33 cellular contexts compared by ENCODE assay signal in genomic region chr22:38286915-38287669, GRCh38. TPM values are rescaled to one million over a fixed set of nuclear protein-coding genes. Genes with fewer than 3 reads are reported as not detected.
DNase-seq lines count a peak whose midpoint lies in the region; ATAC-seq, FAIRE-seq and TF ChIP-seq lines count a peak whose summit lies in the region.
"Had no signal": no experiment of that assay in that cellular context is flagged by ENCODE, and none has a peak within 500 bp of the region (broad histone marks: within the 10 kb centered on the region; RNA-seq: fewer than 3 reads in every experiment).

No MANE protein-coding gene starts in this region.

- H3K4ac ChIP-seq in H9 (ENCODE audit: low read depth, low read length) (no peak overlapping the region), H1 (replicated peaks; ENCODE audit: insufficient read length, low read depth, low read length) (no peak overlapping the region)

- H2BK12ac ChIP-seq in H9 (ENCODE audit: insufficient read length, low read depth, low read length) (no peak overlapping the region), H1 (ENCODE audit: low read depth, low read length) (no peak overlapping the region)

- H3K4me1 Mint-ChIP-seq in H9 (peaks cover 35 to 49% of the 10 kb centered on the region in 2 experiments), nephron progenitor cell (peaks cover 39% of the 10 kb centered on the region)
- no peaks in the 10 kb centered on the region for H3K4me1 Mint-ChIP-seq in activated CD8-positive, alpha-beta memory T cell treated with anti-CD3 and anti-CD28 coated beads, Interleukin-2, amount 10 ng/mL, durations not matched to agents 7 days and 5 days
- H3K4me1 Mint-ChIP-seq: stimulated activated memory B cell treated with anti-CD40 and anti-IgM and Interleukin-4, amounts not matched to agents 10 μg/mL and 1 μg/mL and 100 μg/mL, for 72 hours had no signal

- H3K27ac Mint-ChIP-seq in H9, result peak overlapping the region; percentile 71 to 92 (median 77)
- H3K27ac Mint-ChIP-seq in nephron progenitor cell, result peak overlapping the region; percentile 96
- H3K27ac Mint-ChIP-seq in activated CD8-positive, alpha-beta memory T cell treated with anti-CD3 and anti-CD28 coated beads, Interleukin-2, amount 10 ng/mL, durations not matched to agents 7 days and 5 days, result no peak overlapping the region
- H3K27ac Mint-ChIP-seq: stimulated activated memory B cell treated with anti-CD40 and anti-IgM and Interleukin-4, amounts not matched to agents 10 μg/mL and 1 μg/mL and 100 μg/mL, for 72 hours; T-helper 1 cell treated with Interleukin-12 subunit alpha and Interleukin-12 subunit beta and Interleukin-4 antibody, amounts not matched to agents 30 μg/mL and 1 μg/mL, for 36 hours had no signal

- FAIRE-seq in H1 (lab: Jason Lieb, UNC), result no peak
- FAIRE-seq: colon, islet of Langerhans had no signal

- no peak overlapping the region for H2BK15ac ChIP-seq in H9 (ENCODE audit: low read depth, low read length)
- H2BK15ac ChIP-seq in H1 (ENCODE audit: low read length), result no peak overlapping the region

- TF ChIP-seq EP300 in H1 (IDR thresholded peaks at IDR 0.05; ENCODE audit: borderline replicate concordance in 1 of 2, low read depth in 2 of 2, low read length in 2 of 2), result no peak

- H3K23ac ChIP-seq in H9 (ENCODE audit: insufficient read length, low read depth, low read length) (no peak overlapping the region), H1 (ENCODE audit: insufficient read length) (no peak overlapping the region)

- H2BK5ac ChIP-seq in H9 (ENCODE audit: insufficient read length, low read length) (no peak overlapping the region), H1 (ENCODE audit: low read depth, low read length) (0 out of 2 replicates have a peak overlapping the region, but pooled peaks have one; percentile 11)

- H2BK120ac ChIP-seq in H9 (ENCODE audit: low read depth, low read length, poor library complexity, severe bottlenecking) (no peak overlapping the region), H1 (replicated peaks; ENCODE audit: low read depth, low read length) (no peak overlapping the region)

- H3K9ac ChIP-seq in H9 (ENCODE audit: extremely low read depth, insufficient read length, low read length) (no peak overlapping the region), H1 (replicated peaks in 1 of 4; ENCODE audit: extremely low read depth in 1 of 4, low read depth in 3 of 4, low read length in 3 of 4) (peak overlapping the region in 1 of 4 experiments; percentile 12; a peak in 2 of 7 replicates)
- H3K9ac ChIP-seq: BLaER1 treated with 17β-estradiol and CSF1 and Interleukin-3, amounts not matched to agents 10 nM and 100 nM had no signal

- H3K14ac ChIP-seq in H9 (ENCODE audit: insufficient read depth, low read length), result no peak overlapping the region
- H3K14ac ChIP-seq in H1 (ENCODE audit: insufficient read length), result no peak overlapping the region

- H4K5ac ChIP-seq in H9 (ENCODE audit: insufficient read length, low read depth, low read length) (no peak overlapping the region), H1 (ENCODE audit: insufficient read length, low read depth, low read length) (no peak overlapping the region)

- no peak overlapping the region for H4K8ac ChIP-seq in H9 (replicated peaks; ENCODE audit: insufficient read length, low read depth, low read length)
- H4K8ac ChIP-seq in H1 (ENCODE audit: extremely low read depth, insufficient read depth, low read length), result no peak overlapping the region

- CTCF ChIA-PET in RWPE1 (lab: Yijun Ruan, JAX) (no interaction called here), H1 (lab: Charles Lee; ENCODE audit: partially characterized antibody) (interaction anchor here (0.5 to 4.0 kb wide), 6 partner anchors 11 to 243 kb away, joined by 3 to 17 read pairs (median 4); no protein-coding TSS in a partner anchor)
- CTCF ChIA-PET in activated CD8-positive, alpha-beta memory T cell treated with anti-CD3 and anti-CD28 coated beads, Interleukin-2, amount 10 ng/mL, durations not matched to agents 7 days and 5 days (lab: Charles Lee), result interaction anchor here (1.4 kb wide), 1 partner anchor 21 kb away, joined by 3 read pairs; no protein-coding TSS in a partner anchor

- H3K9me3 ChIP-seq in H9 (ENCODE audit: control insufficient read depth, low read depth, low read length), result no peaks in the 10 kb centered on the region
- no peaks in the 10 kb centered on the region for H3K9me3 ChIP-seq in H1 (ENCODE audit: insufficient read depth in 2 of 2, low read depth in 1 of 2, low read length in 1 of 2)
- H3K9me3 ChIP-seq: BLaER1 treated with 17β-estradiol and CSF1 and Interleukin-3, amounts not matched to agents 10 nM and 100 nM; ovary; transverse colon had no signal

- no peak overlapping the region for H4K91ac ChIP-seq in H9 (ENCODE audit: insufficient read length, low read depth, low read length)
- no peak overlapping the region for H4K91ac ChIP-seq in H1 (replicated peaks; ENCODE audit: insufficient read length, low read length)

- H3K27ac ChIP-seq in H9 (ENCODE audit: insufficient read length, low read depth, low read length) (no peak overlapping the region), RWPE1 (peak overlapping the region; percentile 28), H1 (ENCODE audit: low read depth, low read length) (no peak overlapping the region)
- H3K27ac ChIP-seq: BLaER1 treated with 17β-estradiol and CSF1 and Interleukin-3, amounts not matched to agents 10 nM and 100 nM; HL-60; skin epidermis; transverse colon had no signal

- H2BK20ac ChIP-seq in H9 (ENCODE audit: low read depth, low read length, poor library complexity, severe bottlenecking) (no peak overlapping the region), H1 (ENCODE audit: low read length) (no peak overlapping the region)

- peak; percentile 31 to 55; a peak in 2 of 3 replicates for TF ChIP-seq POLR2A in H1 (IDR thresholded peaks at IDR 0.05; ENCODE audit: control extremely low read depth in 1 of 2, low read depth in 2 of 2, low read length in 2 of 2)

- no peak overlapping the region for H3K18ac ChIP-seq in H9 (ENCODE audit: insufficient read length, low read depth, low read length)
- no peak overlapping the region for H3K18ac ChIP-seq in H1 (ENCODE audit: extremely low read depth, low read length)

- H3T11ph ChIP-seq in H9 (ENCODE audit: low read length), result no peak overlapping the region

- no CpG with 5 or more reads among the region's 11 CpGs for WGBS in H9 (ENCODE audit: extremely low coverage, insufficient read length, low lambda C conversion rate)
- 92% methylated on average over 11 of the region's 11 CpGs; no CpG with 5 or more reads in 1 of the 2 experiments for WGBS in H1 (ENCODE audit: extremely low coverage in 1 of 2, insufficient coverage in 1 of 2, insufficient read length in 1 of 2, insufficient replicate concordance in 2 of 2, low coverage in 1 of 2, low lambda C conversion rate in 2 of 2, missing lambda C conversion rate in 1 of 2), 2 experiments

- ATAC-seq in GM21515 (IDR thresholded peaks at IDR 0.05; ENCODE audit: unreplicated experiment), result no peak
- no peak for ATAC-seq in activated CD8-positive, alpha-beta memory T cell treated with anti-CD3 and anti-CD28 coated beads, Interleukin-2, amount 10 ng/mL, durations not matched to agents 7 days and 5 days
- ATAC-seq: activated CD4-positive, CD25-positive, alpha-beta regulatory T cell treated with anti-CD3 and anti-CD28 coated beads, Interleukin-2, amount 50 U/mL, for 24 hours; naive thymus-derived CD8-positive, alpha-beta T cell; SK-N-SH treated with all-trans-retinoic acid at 6 μM for 48 hours; stimulated activated memory B cell treated with anti-CD40 and anti-IgM and Interleukin-4, amounts not matched to agents 10 μg/mL and 1 μg/mL and 100 μg/mL, for 72 hours had no signal

- H3K4me3 Mint-ChIP-seq in H9 (no peak overlapping the region), nephron progenitor cell (no peak overlapping the region)
- H3K4me3 Mint-ChIP-seq in activated CD8-positive, alpha-beta memory T cell treated with anti-CD3 and anti-CD28 coated beads, Interleukin-2, amount 10 ng/mL, durations not matched to agents 7 days and 5 days, result no peak overlapping the region
- H3K4me3 Mint-ChIP-seq: naive thymus-derived CD8-positive, alpha-beta T cell; stimulated activated memory B cell treated with anti-CD40 and anti-IgM and Interleukin-4, amounts not matched to agents 10 μg/mL and 1 μg/mL and 100 μg/mL, for 72 hours; T-helper 1 cell treated with Interleukin-12 subunit alpha and Interleukin-12 subunit beta and Interleukin-4 antibody, amounts not matched to agents 30 μg/mL and 1 μg/mL, for 36 hours had no signal

- H3K23me2 ChIP-seq in H9 (ENCODE audit: insufficient read length, low read depth, low read length, poor library complexity, severe bottlenecking) (no peaks in the 10 kb centered on the region), H1 (ENCODE audit: low read depth, low read length) (0 out of 2 replicates have a peak, but pooled peaks cover 2% of the 10 kb centered on the region)

- H3K56ac ChIP-seq in H9 (ENCODE audit: insufficient read length, low read depth, low read length) (no peak overlapping the region), H1 (replicated peaks; ENCODE audit: insufficient read length, low read depth, low read length) (no peak overlapping the region)

- H3K36me3 ChIP-seq in H1 (ENCODE audit: control insufficient read depth in 2 of 4, insufficient read depth in 4 of 4, low read length in 3 of 4), result peaks cover 3 to 17% (median 5%) of the 10 kb centered on the region in 4 experiments; a peak in 6 of 8 replicates
- H3K36me3 ChIP-seq: ovary, transverse colon had no signal

- DNase-seq in H9 (no peak), RWPE1 (ENCODE audit: low spot score) (no peak), H1 (ENCODE audit: low read depth in 1 of 2, low spot score in 2 of 2) (no peak), nephron progenitor cell (no peak), DMS114 treated with DMSO at 0.1 percent for 48 hours (lab: John Stamatoyannopoulos, UW; ENCODE audit: unreplicated experiment) (no peak), amygdala (lab: John Stamatoyannopoulos, UW) (no peak)
- no peak for DNase-seq in activated CD8-positive, alpha-beta memory T cell treated with anti-CD3 and anti-CD28 coated beads, Interleukin-2, amount 10 ng/mL, durations not matched to agents 7 days and 5 days
- DNase-seq: activated CD4-positive, alpha-beta T cell treated with anti-CD3 and anti-CD28 coated beads, Interleukin-2, amount 50 U/mL, for 48 hours; activated naive CD4-positive, alpha-beta T cell; DND-41; effector CD8-positive, alpha-beta T cell; erythroblast; glutamatergic neuron; GOT3; MM.1S; naive thymus-derived CD8-positive, alpha-beta T cell; NCI-H2029; NCI-H526 treated with DMSO at 0.1 percent for 48 hours; NK-92 treated with Interleukin-12 subunit alpha and Interleukin-12 subunit beta, amount 100 ng/mL, for 24 hours; ovary; PC-9; Right ventricle myocardium superior; transverse colon had no signal

- POLR2A ChIA-PET in RWPE1 (lab: Yijun Ruan, JAX; ENCODE audit: low non-redundant PET), result no interaction called here
- POLR2A ChIA-PET in H1 (lab: Charles Lee; ENCODE audit: partially characterized antibody), result interaction anchor here (0.6 to 10.6 kb wide), 11 partner anchors 9 to 72 kb away, joined by 3 to 81 read pairs (median 6); partner anchors contain the start of gene TMEM184B

- peaks cover 5 to 41% (median 24%) of the 10 kb centered on the region in 3 experiments; a peak in 6 of 7 replicates for H3K36me3 Mint-ChIP-seq in H9 (ENCODE audit: insufficient read depth in 1 of 3, low read depth in 3 of 3)
- H3K36me3 Mint-ChIP-seq in nephron progenitor cell (ENCODE audit: low read depth), result peaks cover 11% of the 10 kb centered on the region
- peaks cover 3% of the 10 kb centered on the region for H3K36me3 Mint-ChIP-seq in activated CD8-positive, alpha-beta memory T cell treated with anti-CD3 and anti-CD28 coated beads, Interleukin-2, amount 10 ng/mL, durations not matched to agents 7 days and 5 days

- H2AK5ac ChIP-seq in H9 (ENCODE audit: insufficient read length, low read length), result no peak overlapping the region
- no peak overlapping the region for H2AK5ac ChIP-seq in H1 (ENCODE audit: low read depth, low read length)

- H3K79me2 ChIP-seq in H9 (ENCODE audit: insufficient read depth, low read length), result no peaks in the 10 kb centered on the region
- no peaks in the 10 kb centered on the region for H3K79me2 ChIP-seq in H1 (ENCODE audit: control insufficient read depth in 1 of 2, insufficient read depth in 2 of 2, low read length in 2 of 2)

- no peaks in the 10 kb centered on the region for H3K9me3 Mint-ChIP-seq in H9
- H3K9me3 Mint-ChIP-seq in nephron progenitor cell, result no peaks in the 10 kb centered on the region
- no peaks in the 10 kb centered on the region for H3K9me3 Mint-ChIP-seq in activated CD8-positive, alpha-beta memory T cell treated with anti-CD3 and anti-CD28 coated beads, Interleukin-2, amount 10 ng/mL, durations not matched to agents 7 days and 5 days (ENCODE audit: low read depth)
- H3K9me3 Mint-ChIP-seq: naive thymus-derived CD8-positive, alpha-beta T cell; stimulated activated memory B cell treated with anti-CD40 and anti-IgM and Interleukin-4, amounts not matched to agents 10 μg/mL and 1 μg/mL and 100 μg/mL, for 72 hours; T-helper 1 cell treated with Interleukin-12 subunit alpha and Interleukin-12 subunit beta and Interleukin-4 antibody, amounts not matched to agents 30 μg/mL and 1 μg/mL, for 36 hours had no signal

- H3K4me2 ChIP-seq in H9 (ENCODE audit: insufficient read depth, insufficient read length, low read length), result no peak overlapping the region
- no peak overlapping the region for H3K4me2 ChIP-seq in H1 (ENCODE audit: insufficient read depth in 1 of 2, low read depth in 2 of 2, low read length in 2 of 2)
- H3K4me2 ChIP-seq: BLaER1 treated with 17β-estradiol and CSF1 and Interleukin-3, amounts not matched to agents 10 nM and 100 nM; PC-9 had no signal

- no peak overlapping the region for H2AFZ ChIP-seq in H9 (ENCODE audit: low read length)
- no peak overlapping the region for H2AFZ ChIP-seq in H1 (ENCODE audit: low read length)
- H2AFZ ChIP-seq: PC-9 had no signal

- no peak overlapping the region for H3K4me3 ChIP-seq in H1 (ENCODE audit: extremely low read depth in 1 of 4, insufficient read depth in 2 of 4, low read depth in 3 of 4, low read length in 4 of 4)
- H3K4me3 ChIP-seq: BLaER1 treated with 17β-estradiol and CSF1 and Interleukin-3, amounts not matched to agents 10 nM and 100 nM; ovary; PC-9; skin epidermis; transverse colon had no signal

- no peaks in the 10 kb centered on the region; the same call in 1 of the 2 replicates for H3K4me1 ChIP-seq in H9 (ENCODE audit: insufficient read depth, low read length)
- peaks cover 0 to 3% (median 1%) of the 10 kb centered on the region in 4 experiments; a peak in 4 of 7 replicates for H3K4me1 ChIP-seq in H1 (replicated peaks in 1 of 4; ENCODE audit: control insufficient read depth in 3 of 4, insufficient read depth in 4 of 4, low read length in 3 of 4)

- H3K79me1 ChIP-seq in H9 (ENCODE audit: insufficient read depth, low read depth, low read length, poor library complexity, severe bottlenecking) (no peaks in the 10 kb centered on the region), H1 (ENCODE audit: low read depth, low read length) (no peaks in the 10 kb centered on the region)

- no peak for TF ChIP-seq RAD21 in H1 (IDR thresholded peaks at IDR 0.05 in 1 of 2, conservative IDR thresholded peaks at IDR 0.05 in 1 of 2; ENCODE audit: low read depth in 2 of 2, low read length in 2 of 2)

- no peaks in the 10 kb centered on the region for H4K20me1 ChIP-seq in H9 (ENCODE audit: control insufficient read depth, insufficient read depth, insufficient read length)
- peaks cover 3 to 9% of the 10 kb centered on the region in 2 experiments for H4K20me1 ChIP-seq in H1 (replicated peaks in 1 of 2; ENCODE audit: control insufficient read depth in 1 of 2, insufficient read depth in 2 of 2, low read length in 2 of 2)

- TF ChIP-seq CTCF in H9 (conservative IDR thresholded peaks at IDR 0.05), result no peak
- TF ChIP-seq CTCF in RWPE1 (conservative IDR thresholded peaks at IDR 0.05; ENCODE audit: low read depth), result no peak
- TF ChIP-seq CTCF in H1 (IDR thresholded peaks at IDR 0.05; ENCODE audit: control extremely low read depth in 1 of 3, insufficient read depth in 1 of 3, low read depth in 1 of 3, low read length in 3 of 3), result no peak
- no peak for TF ChIP-seq CTCF in nephron progenitor cell (IDR thresholded peaks at IDR 0.05)

- H3K27me3 ChIP-seq in H9 (ENCODE audit: insufficient read depth, low read length) (no peaks in the 10 kb centered on the region), H1 (replicated peaks in 1 of 4; ENCODE audit: control insufficient read depth in 3 of 4, extremely low read depth in 1 of 4, insufficient read depth in 3 of 4, low read length in 3 of 4) (no peaks in the 10 kb centered on the region)
- H3K27me3 ChIP-seq: BLaER1 treated with 17β-estradiol and CSF1 and Interleukin-3, amounts not matched to agents 10 nM and 100 nM; ovary; transverse colon had no signal

- H3K27me3 Mint-ChIP-seq in H9 (ENCODE audit: low read depth) (peaks cover 1% of the 10 kb centered on the region; the same call in 1 of the 2 replicates), nephron progenitor cell (ENCODE audit: low read depth, poor library complexity) (no peaks in the 10 kb centered on the region)
- no peaks in the 10 kb centered on the region for H3K27me3 Mint-ChIP-seq in activated CD8-positive, alpha-beta memory T cell treated with anti-CD3 and anti-CD28 coated beads, Interleukin-2, amount 10 ng/mL, durations not matched to agents 7 days and 5 days
- H3K27me3 Mint-ChIP-seq: naive thymus-derived CD8-positive, alpha-beta T cell; stimulated activated memory B cell treated with anti-CD40 and anti-IgM and Interleukin-4, amounts not matched to agents 10 μg/mL and 1 μg/mL and 100 μg/mL, for 72 hours had no signal

RNA-seq across cellular contexts. Expression of gene TMEM184B, which starts 14.3 kb away (rescaled TPM):
- 51.7 and 58.5 TPM in 2 replicates for total RNA-seq in H9 (2021)
- 79.9 and 81.0 TPM in 2 replicates for total RNA-seq in H1 (2021; fragmentation: NEBNext Ultra II Directional; extraction: Animal tissue kit (Norgen Biotek cat#: 25700))
- 41.6 and 70.6 TPM in 2 replicates for polyA plus RNA-seq in H1 (2011; rRNA removed)
- polyA plus RNA-seq in H1 (2011; cell fraction: cytosol; rRNA removed), result 29.5 TPM
- 55.9 TPM for polyA plus RNA-seq in H1 (2011; cell fraction: nucleus; rRNA removed)
- 34.1 to 60.3 TPM (median 56.8 TPM) in 4 replicates for polyA plus RNA-seq in H1 (2012, experiment 1 of 2)
- polyA plus RNA-seq in H1 (2012, experiment 2 of 2), result 49.3 TPM
- polyA plus RNA-seq in H1 (2013, experiment 1 of 2), result 57.6 TPM
- 64.6 TPM for polyA plus RNA-seq in H1 (2013, experiment 2 of 2)
- 31.7 and 53.2 TPM in 2 replicates for polyA minus RNA-seq in H1 (2011; rRNA and poly(A)+ RNA removed)
- polyA minus RNA-seq in H1 (2011; cell fraction: cytosol; rRNA and poly(A)+ RNA removed), result 60.0 TPM
- 32.2 TPM for polyA minus RNA-seq in H1 (2011; cell fraction: nucleus; rRNA and poly(A)+ RNA removed)
- total RNA-seq in activated CD8-positive, alpha-beta memory T cell treated with anti-CD3 and anti-CD28 coated beads, Interleukin-2, amount 10 ng/mL, durations not matched to agents 7 days and 5 days, result 10 to 100 TPM; 29.8 to 35.5 TPM

RNA-seq across cellular contexts. Expression of gene CSNK1E, which starts 30.1 kb away (rescaled TPM):
- total RNA-seq in H9 (2021), result 230 and 236 TPM in 2 replicates
- total RNA-seq in H1 (2021; fragmentation: NEBNext Ultra II Directional; extraction: Animal tissue kit (Norgen Biotek cat#: 25700)), result 244 and 247 TPM in 2 replicates
- 263 and 387 TPM in 2 replicates for polyA plus RNA-seq in H1 (2011; rRNA removed)
- 335 TPM for polyA plus RNA-seq in H1 (2011; cell fraction: cytosol; rRNA removed)
- polyA plus RNA-seq in H1 (2011; cell fraction: nucleus; rRNA removed), result 537 TPM
- 185 to 231 TPM (median 213 TPM) in 4 replicates for polyA plus RNA-seq in H1 (2012, experiment 1 of 2)
- 133 TPM for polyA plus RNA-seq in H1 (2012, experiment 2 of 2)
- polyA plus RNA-seq in H1 (2013, experiment 1 of 2), result 177 TPM
- 168 TPM for polyA plus RNA-seq in H1 (2013, experiment 2 of 2)
- polyA minus RNA-seq in H1 (2011; rRNA and poly(A)+ RNA removed), result 183 and 358 TPM in 2 replicates
- polyA minus RNA-seq in H1 (2011; cell fraction: cytosol; rRNA and poly(A)+ RNA removed), result 170 TPM
- polyA minus RNA-seq in H1 (2011; cell fraction: nucleus; rRNA and poly(A)+ RNA removed), result 213 TPM
- 100 to 1,000 TPM; 110 to 122 TPM for total RNA-seq in activated CD8-positive, alpha-beta memory T cell treated with anti-CD3 and anti-CD28 coated beads, Interleukin-2, amount 10 ng/mL, durations not matched to agents 7 days and 5 days
